ENCODE assay signal across 10 cellular contexts in the genomic region with DNA sequence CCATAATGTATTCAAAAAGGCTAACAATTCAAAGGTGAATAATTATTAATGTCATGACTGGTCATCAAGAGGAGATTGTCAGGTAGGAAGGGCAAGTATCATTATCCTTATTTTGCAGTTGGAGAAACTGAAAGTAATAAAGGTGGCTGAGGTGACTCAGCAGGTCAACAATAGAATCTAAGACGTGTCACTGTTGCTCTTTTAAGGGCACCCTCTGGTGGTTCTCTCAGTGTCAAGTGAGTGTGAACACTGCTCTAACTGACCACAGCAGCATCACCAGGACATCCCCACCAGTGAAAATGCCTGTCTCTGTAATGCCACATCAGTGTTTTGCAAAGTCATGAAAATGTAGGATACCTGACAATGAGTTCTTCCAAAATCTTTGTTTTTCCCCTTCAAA.
DNase-seq lines count a peak whose midpoint lies in the region; ATAC-seq lines count a peak whose summit lies in the region.
"Had no signal": no experiment of that assay in that cellular context is flagged by ENCODE, and none has a peak within 500 bp of the region (broad histone marks: within the 10 kb centered on the region; RNA-seq: fewer than 3 reads in every experiment).

No MANE protein-coding gene starts in this region.

- DNase-seq in kidney glomerular epithelial cell (lab: John Stamatoyannopoulos, UW): peak; percentile 3
- DNase-seq in T1000 (lab: John Stamatoyannopoulos, UW): no peak
- DNase-seq in middle frontal gyrus (ENCODE audit: extremely low spot score, low spot score): no peak
- DNase-seq in GF-D8 (lab: John Stamatoyannopoulos, UW): no peak
- DNase-seq in activated naive CD4-positive, alpha-beta T cell (lab: John Stamatoyannopoulos, UW): no peak
- DNase-seq: glutamatergic neuron, Kasumi-1 had no signal

- ATAC-seq in GM18517 (IDR thresholded peaks at IDR 0.05; ENCODE audit: unreplicated experiment) (peak; percentile 96), GM21723 (IDR thresholded peaks at IDR 0.05; ENCODE audit: unreplicated experiment) (peak; percentile 93), HG03460 (IDR thresholded peaks at IDR 0.05; ENCODE audit: unreplicated experiment) (peak; percentile 99)
